7 cellular contexts compared by ENCODE assay signal in genomic region chr17:16492613-16493290, GRCh38. TPM values are rescaled to one million over a fixed set of nuclear protein-coding genes. Genes with fewer than 3 reads are reported as not detected.
DNase-seq lines count a peak whose midpoint lies in the region; ATAC-seq and FAIRE-seq lines count a peak whose summit lies in the region.

No MANE protein-coding gene starts in this region.

- H3K27me3 ChIP-seq in iPS-18a (ENCODE audit: control insufficient read depth, insufficient read depth, low read length): peaks cover 37% of the 10 kb centered on the region

- H3K4me3 ChIP-seq in iPS-18a (ENCODE audit: low read length): peak overlapping the region; percentile 52

- H3K4me1 ChIP-seq in iPS-18a (ENCODE audit: control insufficient read depth, low read depth, low read length): peaks cover 29% of the 10 kb centered on the region

- peak; percentile 70 for FAIRE-seq in HTR-8/SVneo (lab: Jason Lieb, UNC)

- no peaks in the 10 kb centered on the region for H3K36me3 ChIP-seq in iPS-18a (ENCODE audit: control insufficient read depth, low read depth, low read length)

- H3K9me3 ChIP-seq in iPS-18a (ENCODE audit: control insufficient read depth, low read depth, low read length): no peaks in the 10 kb centered on the region

- no peaks in the 10 kb centered on the region for H3K36me3 Mint-ChIP-seq in activated CD4-positive, alpha-beta memory T cell treated with anti-CD3 and anti-CD28 coated beads, Interleukin-2, amount 10 ng/mL, durations not matched to agents 7 days and 5 days (ENCODE audit: low read depth)
- H3K36me3 Mint-ChIP-seq in stimulated activated effector memory CD8-positive, alpha-beta T cell treated with anti-CD3 and anti-CD28 coated beads, Interleukin-12 subunit alpha, Interleukin-12 subunit beta, amount 100 ng/mL, for 72 hours: no peaks in the 10 kb centered on the region

- no peak overlapping the region for H3K27ac ChIP-seq in iPS-18a (ENCODE audit: low read length)

- H3K27me3 Mint-ChIP-seq in activated CD4-positive, alpha-beta memory T cell treated with anti-CD3 and anti-CD28 coated beads, Interleukin-2, amount 10 ng/mL, durations not matched to agents 7 days and 5 days: peaks cover 44% of the 10 kb centered on the region

- no peak overlapping the region for H3K27ac Mint-ChIP-seq in activated CD4-positive, alpha-beta memory T cell treated with anti-CD3 and anti-CD28 coated beads, Interleukin-2, amount 10 ng/mL, durations not matched to agents 7 days and 5 days
- no peak overlapping the region for H3K27ac Mint-ChIP-seq in stimulated activated effector memory CD8-positive, alpha-beta T cell treated with anti-CD3 and anti-CD28 coated beads, Interleukin-12 subunit alpha, Interleukin-12 subunit beta, amount 100 ng/mL, for 72 hours

- CTCF ChIA-PET in activated CD4-positive, alpha-beta memory T cell treated with anti-CD3 and anti-CD28 coated beads, Interleukin-2, amount 10 ng/mL, durations not matched to agents 7 days and 5 days (lab: Charles Lee): no interaction called here

- POLR2A ChIA-PET in activated CD4-positive, alpha-beta memory T cell treated with anti-CD3 and anti-CD28 coated beads, Interleukin-2, amount 10 ng/mL, durations not matched to agents 7 days and 5 days (lab: Charles Lee): interaction anchor here (1.0 kb wide), 1 partner anchor 76 kb away, joined by 3 read pairs; no protein-coding TSS in a partner anchor

- H3K9me3 Mint-ChIP-seq in activated CD4-positive, alpha-beta memory T cell treated with anti-CD3 and anti-CD28 coated beads, Interleukin-2, amount 10 ng/mL, durations not matched to agents 7 days and 5 days: no peaks in the 10 kb centered on the region
- no peaks in the 10 kb centered on the region for H3K9me3 Mint-ChIP-seq in stimulated activated effector memory CD8-positive, alpha-beta T cell treated with anti-CD3 and anti-CD28 coated beads, Interleukin-12 subunit alpha, Interleukin-12 subunit beta, amount 100 ng/mL, for 72 hours

- DNase-seq in HTR-8/SVneo (ENCODE audit: insufficient read length, low spot score) (no peak), NCI-H146 treated with DMSO at 0.1 percent for 48 hours (lab: John Stamatoyannopoulos, UW; ENCODE audit: unreplicated experiment) (no peak), left lobe of liver (ENCODE audit: low spot score) (no peak)
- DNase-seq in activated CD4-positive, alpha-beta memory T cell treated with anti-CD3 and anti-CD28 coated beads, Interleukin-2, amount 10 ng/mL, durations not matched to agents 7 days and 5 days: no peak
- DNase-seq in stimulated activated effector memory CD8-positive, alpha-beta T cell treated with anti-CD3 and anti-CD28 coated beads, Interleukin-12 subunit alpha, Interleukin-12 subunit beta, amount 100 ng/mL, for 72 hours (ENCODE audit: low spot score in 2 of 2): no peak

- no peak overlapping the region for H3K9ac ChIP-seq in iPS-18a (ENCODE audit: low read length)

- H3K4me3 Mint-ChIP-seq in activated CD4-positive, alpha-beta memory T cell treated with anti-CD3 and anti-CD28 coated beads, Interleukin-2, amount 10 ng/mL, durations not matched to agents 7 days and 5 days: peak overlapping the region; percentile 72
- peak overlapping the region; percentile 64 for H3K4me3 Mint-ChIP-seq in stimulated activated effector memory CD8-positive, alpha-beta T cell treated with anti-CD3 and anti-CD28 coated beads, Interleukin-12 subunit alpha, Interleukin-12 subunit beta, amount 100 ng/mL, for 72 hours

- no peak for ATAC-seq in stimulated activated effector memory CD8-positive, alpha-beta T cell treated with anti-CD3 and anti-CD28 coated beads, Interleukin-12 subunit alpha, Interleukin-12 subunit beta, amount 100 ng/mL, for 72 hours
- ATAC-seq in GM19467 (IDR thresholded peaks at IDR 0.05; ENCODE audit: unreplicated experiment) (no peak), left lobe of liver (no peak)

- H3K4me1 Mint-ChIP-seq in activated CD4-positive, alpha-beta memory T cell treated with anti-CD3 and anti-CD28 coated beads, Interleukin-2, amount 10 ng/mL, durations not matched to agents 7 days and 5 days: peaks cover 11% of the 10 kb centered on the region
- H3K4me1 Mint-ChIP-seq in stimulated activated effector memory CD8-positive, alpha-beta T cell treated with anti-CD3 and anti-CD28 coated beads, Interleukin-12 subunit alpha, Interleukin-12 subunit beta, amount 100 ng/mL, for 72 hours: peaks cover 19% of the 10 kb centered on the region

RNA-seq across cellular contexts. Expression of gene LRRC75A, which starts 0.8 kb away (rescaled TPM):
- total RNA-seq in activated CD4-positive, alpha-beta memory T cell treated with anti-CD3 and anti-CD28 coated beads, Interleukin-2, amount 10 ng/mL, durations not matched to agents 7 days and 5 days: 1 to 10 TPM; 1.2 to 1.8 TPM
- total RNA-seq in left lobe of liver: 0.13 TPM
